ENCODE assay signal across 13 cellular contexts in the genomic region with DNA sequence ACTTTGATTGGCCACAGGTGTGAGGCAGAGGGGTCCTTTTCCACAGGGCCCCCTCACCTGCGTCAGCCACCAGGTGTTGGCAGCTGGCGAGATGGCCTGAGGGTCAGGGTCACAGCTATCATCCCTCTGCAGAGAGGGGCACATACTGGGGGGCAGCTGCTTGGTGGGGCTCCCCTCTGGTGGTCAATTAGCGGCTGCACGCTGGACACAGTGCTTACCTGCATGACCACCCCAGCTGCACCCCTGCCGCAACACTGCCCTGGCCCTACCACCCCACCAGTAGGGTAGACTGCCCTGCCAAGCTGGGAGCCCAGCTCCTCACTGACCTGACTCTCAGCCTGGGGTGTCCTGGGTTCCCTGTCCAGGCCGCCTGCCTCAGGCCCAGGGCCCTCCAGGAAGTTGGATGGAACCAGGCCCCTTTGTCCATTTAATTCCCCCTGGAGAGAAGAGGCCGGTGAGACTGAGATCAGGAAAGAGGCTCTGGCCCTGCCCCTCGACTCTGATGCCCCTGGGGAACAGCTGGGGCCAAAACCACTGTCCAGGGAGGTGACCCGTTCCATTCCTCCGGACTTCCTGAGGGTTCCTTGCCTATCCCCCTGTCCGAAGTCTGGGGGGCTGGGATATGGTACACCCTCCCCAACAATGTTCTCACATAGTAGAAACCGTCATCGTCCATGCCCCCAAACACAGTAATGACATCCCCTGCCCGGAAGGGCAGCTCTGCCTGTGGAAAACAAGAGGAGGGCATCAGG. TPM values are rescaled to one million over a fixed set of nuclear protein-coding genes. Genes with fewer than 3 reads are reported as not detected.
DNase-seq lines count a peak whose midpoint lies in the region; ATAC-seq and TF ChIP-seq lines count a peak whose summit lies in the region.
"Had no signal": no experiment of that assay in that cellular context is flagged by ENCODE, and none has a peak within 500 bp of the region (broad histone marks: within the 10 kb centered on the region; RNA-seq: fewer than 3 reads in every experiment).

No MANE protein-coding gene starts in this region.

- no peak for TF ChIP-seq CTCF in right atrium auricular region (IDR thresholded peaks at IDR 0.05)
- no peak for TF ChIP-seq CTCF in RWPE2 (IDR thresholded peaks at IDR 0.05; ENCODE audit: poor library complexity, severe bottlenecking)
- TF ChIP-seq CTCF in vagina (IDR thresholded peaks at IDR 0.05): no peak

- DNase-seq in cardiac septum (ENCODE audit: low spot score) (peak; percentile 67), right atrium auricular region (ENCODE audit: low spot score) (no peak), RWPE2 (ENCODE audit: low spot score) (peak; percentile 61), left lobe of liver (ENCODE audit: low spot score) (no peak), vagina (ENCODE audit: extremely low spot score in 2 of 2) (peak; percentile 80 to 89), NCI-H2107 (lab: John Stamatoyannopoulos, UW) (no peak)
- DNase-seq in activated naive CD8-positive, alpha-beta T cell treated with anti-CD3 and anti-CD28 coated beads, Interleukin-2, amount 50 U/mL, for 24 hours: no peak
- no peak for DNase-seq in stimulated activated CD8-positive, alpha-beta memory T cell treated with anti-CD3 and anti-CD28 coated beads, Interleukin-4, amount 100 ng/mL, for 48 hours
- DNase-seq: amniotic stem cell, GOT3 had no signal

- intact Hi-C loops in cardiac septum (cut with DNase I) (no loop called here), vagina (cut with DNase I) (no loop called here)

- H3K27me3 ChIP-seq in right atrium auricular region (no peaks in the 10 kb centered on the region), RWPE2 (ENCODE audit: insufficient read depth, poor library complexity, severe bottlenecking) (no peaks in the 10 kb centered on the region), vagina (no peaks in the 10 kb centered on the region)

- ATAC-seq in RWPE2 (ENCODE audit: low read depth): no peak
- peak; percentile 7 for ATAC-seq in left lobe of liver
- ATAC-seq in activated naive CD8-positive, alpha-beta T cell treated with anti-CD3 and anti-CD28 coated beads, Interleukin-2, amount 50 U/mL, for 24 hours: no peak

- TF ChIP-seq POLR2A in vagina (IDR thresholded peaks at IDR 0.05): no peak

- no peaks in the 10 kb centered on the region for H3K36me3 ChIP-seq in right atrium auricular region
- H3K36me3 ChIP-seq in RWPE2 (ENCODE audit: low read depth): no peaks in the 10 kb centered on the region
- no peaks in the 10 kb centered on the region for H3K36me3 ChIP-seq in vagina

- H3K4me1 Mint-ChIP-seq in activated naive CD8-positive, alpha-beta T cell treated with anti-CD3 and anti-CD28 coated beads, Interleukin-2, amount 50 U/mL, for 24 hours: no peaks in the 10 kb centered on the region

- no peak overlapping the region for H3K27ac ChIP-seq in right atrium auricular region
- H3K27ac ChIP-seq in RWPE2 (ENCODE audit: poor library complexity, severe bottlenecking): no peak overlapping the region
- H3K27ac ChIP-seq in vagina: no peak overlapping the region

- peaks cover 3% of the 10 kb centered on the region for H3K36me3 Mint-ChIP-seq in activated naive CD8-positive, alpha-beta T cell treated with anti-CD3 and anti-CD28 coated beads, Interleukin-2, amount 50 U/mL, for 24 hours (ENCODE audit: low read depth)
- H3K36me3 Mint-ChIP-seq: natural killer cell treated with Interleukin-12 subunit alpha and Interleukin-12 subunit beta and Interleukin-15 and Interleukin-18, amount 100 ng/mL, for 72 hours had no signal

- H3K4me1 ChIP-seq in right atrium auricular region (no peaks in the 10 kb centered on the region), RWPE2 (ENCODE audit: insufficient read depth, poor library complexity, severe bottlenecking) (no peaks in the 10 kb centered on the region), vagina (no peaks in the 10 kb centered on the region)

- H3K9me3 ChIP-seq in right atrium auricular region (no peaks in the 10 kb centered on the region), RWPE2 (ENCODE audit: severe bottlenecking) (no peaks in the 10 kb centered on the region), vagina (no peaks in the 10 kb centered on the region)

- H3K27me3 Mint-ChIP-seq in activated naive CD8-positive, alpha-beta T cell treated with anti-CD3 and anti-CD28 coated beads, Interleukin-2, amount 50 U/mL, for 24 hours: no peaks in the 10 kb centered on the region
- H3K27me3 Mint-ChIP-seq: natural killer cell treated with Interleukin-12 subunit alpha and Interleukin-12 subunit beta and Interleukin-15 and Interleukin-18, amount 100 ng/mL, for 72 hours had no signal

- H3K4me3 ChIP-seq in right atrium auricular region: no peak overlapping the region
- no peak overlapping the region for H3K4me3 ChIP-seq in RWPE2 (ENCODE audit: severe bottlenecking)
- no peak overlapping the region for H3K4me3 ChIP-seq in vagina

- H3K4me3 Mint-ChIP-seq in activated naive CD8-positive, alpha-beta T cell treated with anti-CD3 and anti-CD28 coated beads, Interleukin-2, amount 50 U/mL, for 24 hours: no peak overlapping the region
- H3K4me3 Mint-ChIP-seq: natural killer cell treated with Interleukin-12 subunit alpha and Interleukin-12 subunit beta and Interleukin-15 and Interleukin-18, amount 100 ng/mL, for 72 hours had no signal

- H3K9me3 Mint-ChIP-seq in activated naive CD8-positive, alpha-beta T cell treated with anti-CD3 and anti-CD28 coated beads, Interleukin-2, amount 50 U/mL, for 24 hours: no peaks in the 10 kb centered on the region
- H3K9me3 Mint-ChIP-seq: natural killer cell treated with Interleukin-12 subunit alpha and Interleukin-12 subunit beta and Interleukin-15 and Interleukin-18, amount 100 ng/mL, for 72 hours had no signal

- H3K27ac Mint-ChIP-seq in activated naive CD8-positive, alpha-beta T cell treated with anti-CD3 and anti-CD28 coated beads, Interleukin-2, amount 50 U/mL, for 24 hours: no peak overlapping the region

RNA-seq across cellular contexts. Expression of a gene that starts 23.7 kb away (rescaled TPM):
- total RNA-seq in cardiac septum (10.7 TPM), right atrium auricular region (1 to 10 TPM; 6.1 to 8.5 TPM), left lobe of liver (6.5 TPM), vagina (7.1 TPM)

RNA-seq across cellular contexts. Expression of a gene that starts 24.2 kb away (rescaled TPM):
- 0.94 TPM for total RNA-seq in cardiac septum
- total RNA-seq in right atrium auricular region: under 1 TPM; 0.12 to 0.30 TPM
- 0.43 TPM for total RNA-seq in left lobe of liver
- total RNA-seq in vagina: not detected
- total RNA-seq: fibroblast of villous mesenchyme; lung microvascular endothelial cell; natural killer cell treated with Interleukin-12 subunit alpha and Interleukin-12 subunit beta and Interleukin-15 and Interleukin-18, amount 100 ng/mL, for 72 hours had no signal

RNA-seq across cellular contexts. Expression of a gene that starts 47.1 kb away (rescaled TPM):
- total RNA-seq in cardiac septum (49.4 TPM), right atrium auricular region (10 to 100 TPM; 50.0 to 51.4 TPM), left lobe of liver (40.0 TPM), vagina (31.4 TPM)

Comparison
In these comparisons a context has a peak if more than half of its experiments do, and no peak if none do; other contexts are left out.
1. DNase-seq: peak in cardiac septum (single experiment), RWPE2 (single experiment) and vagina (2 of 2); none in right atrium auricular region (single experiment), left lobe of liver (single experiment), activated naive CD8-positive, alpha-beta T cell treated with anti-CD3 and anti-CD28 coated beads, Interleukin-2, amount 50 U/mL, for 24 hours (single experiment), stimulated activated CD8-positive, alpha-beta memory T cell treated with anti-CD3 and anti-CD28 coated beads, Interleukin-4, amount 100 ng/mL, for 48 hours (single experiment) and NCI-H2107 (single experiment).